7 cellular contexts compared by ENCODE assay signal in the genomic region with DNA sequence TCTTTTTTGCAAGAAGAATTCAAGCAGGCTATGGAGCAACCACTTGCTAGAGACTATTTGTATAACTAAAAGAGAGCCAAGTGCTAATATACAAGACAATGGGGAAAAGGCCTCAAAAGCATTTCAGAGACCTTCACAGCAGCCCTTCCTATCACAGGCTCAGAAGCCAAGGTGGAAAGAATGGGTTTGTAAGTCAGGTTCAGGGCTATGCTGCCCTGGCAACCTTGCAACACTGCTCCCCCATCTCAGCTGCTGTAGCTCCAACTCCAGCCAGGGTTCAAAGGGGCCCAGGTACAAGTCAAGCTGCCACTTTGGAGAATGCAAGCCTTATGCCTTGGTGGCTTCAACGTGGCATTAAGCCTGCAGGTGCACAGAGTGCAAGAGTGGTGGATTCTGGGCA.
A peak's percentile ranks its signal among the peaks of the same experiment; 100 is the strongest.
DNase-seq lines count a peak whose midpoint lies in the region; FAIRE-seq and TF ChIP-seq lines count a peak whose summit lies in the region.
"Not testable (repeated sequence)": the region's sequence is repeated elsewhere in the genome, so short reads cannot be mapped to it uniquely, and the experiment has no call there.

No MANE protein-coding gene starts in this region.

- DNase-seq in H7 (peak; percentile 2), NT2/D1 (ENCODE audit: low read depth, low spot score) (peak; percentile 74), endodermal cell (peak; percentile 58), iPS DF 4.7 (ENCODE audit: extremely low read depth, low spot score) (peak; percentile 33), iPS-NIHi11 (ENCODE audit: low spot score) (peak; percentile 6)
- DNase-seq in HTR-8/SVneo (ENCODE audit: insufficient read length, low spot score); neuronal stem cell (ENCODE audit: low spot score): not testable (repeated sequence)

- H3K9me3 ChIP-seq in NT2/D1 (ENCODE audit: insufficient read depth, low read length); endodermal cell (ENCODE audit: control insufficient read depth, low read length); neuronal stem cell (replicated peaks in 1 of 2; ENCODE audit: control insufficient read depth in 2 of 2, insufficient read depth in 1 of 2, low read depth in 1 of 2, low read length in 2 of 2): not testable (repeated sequence)

- not testable (repeated sequence) for H3K4me2 ChIP-seq in neuronal stem cell (ENCODE audit: insufficient read depth, low read length, poor library complexity, severe bottlenecking)

- not testable (repeated sequence) for H3K9ac ChIP-seq in NT2/D1 (ENCODE audit: insufficient read length, low read depth); endodermal cell (ENCODE audit: extremely low read depth, low read length, poor library complexity, severe bottlenecking); neuronal stem cell (ENCODE audit: low read depth, low read length, poor library complexity)

- H3K4ac ChIP-seq in neuronal stem cell (ENCODE audit: low read length) = not testable (repeated sequence)

- H3K27ac ChIP-seq in endodermal cell (ENCODE audit: low read depth, low read length); neuronal stem cell (replicated peaks; ENCODE audit: low read length): not testable (repeated sequence)

- H3K36me3 ChIP-seq in H7 (replicated peaks; ENCODE audit: control insufficient read depth, insufficient read depth, low read length); NT2/D1 (ENCODE audit: insufficient read depth, insufficient read length, low read length); endodermal cell (ENCODE audit: control insufficient read depth, insufficient read depth, low read length); neuronal stem cell (replicated peaks in 1 of 2; ENCODE audit: control insufficient read depth in 2 of 2, insufficient read depth in 2 of 2, low read length in 2 of 2): not testable (repeated sequence)

- H4K8ac ChIP-seq in neuronal stem cell (ENCODE audit: low read depth, low read length) = not testable (repeated sequence)

- H3K4me1 ChIP-seq in NT2/D1 (ENCODE audit: insufficient read depth, insufficient read length); endodermal cell (ENCODE audit: control insufficient read depth, insufficient read depth, low read length); neuronal stem cell (ENCODE audit: control insufficient read depth in 2 of 2, insufficient read depth in 1 of 2, low read depth in 1 of 2, low read length in 2 of 2): not testable (repeated sequence)

- 25% methylated on average over 1 of the region's 1 CpG; no CpG with 5 or more reads in 1 of the 2 experiments for WGBS in endodermal cell (ENCODE audit: insufficient coverage in 1 of 2, insufficient read length in 1 of 2), 2 experiments
- no CpG with 5 or more reads among the region's 1 CpG for WGBS in neuronal stem cell (ENCODE audit: extremely low coverage in 2 of 2, insufficient read length in 2 of 2, insufficient replicate concordance in 1 of 2), 2 donors

- H3K27me3 Mint-ChIP-seq in endodermal cell (ENCODE audit: insufficient read depth) = not testable (repeated sequence)

- not testable (repeated sequence) for H3K36me3 Mint-ChIP-seq in endodermal cell (ENCODE audit: low read depth)

- not testable (repeated sequence) for H3K27me3 ChIP-seq in H7 (ENCODE audit: control insufficient read depth, insufficient read depth, low read length); NT2/D1 (ENCODE audit: insufficient read depth, insufficient read length); endodermal cell (ENCODE audit: control insufficient read depth, insufficient read depth, low read length, poor library complexity, severe bottlenecking); neuronal stem cell (ENCODE audit: control insufficient read depth in 3 of 3, insufficient read depth in 3 of 3, low read depth in 1 of 3, low read length in 3 of 3)

- H3K4me3 ChIP-seq in H7 (ENCODE audit: insufficient read depth, low read depth, low read length); NT2/D1 (ENCODE audit: insufficient read length, low read depth); endodermal cell (ENCODE audit: low read length); neuronal stem cell (ENCODE audit: low read length in 2 of 2): not testable (repeated sequence)

- H2BK120ac ChIP-seq in neuronal stem cell (ENCODE audit: low read depth, low read length) = not testable (repeated sequence)

- not testable (repeated sequence) for H3K23ac ChIP-seq in neuronal stem cell (ENCODE audit: low read depth, low read length, poor library complexity)

- H4K91ac ChIP-seq in neuronal stem cell (ENCODE audit: low read depth, low read length, poor library complexity) = not testable (repeated sequence)

- H2BK5ac ChIP-seq in neuronal stem cell (ENCODE audit: low read length) = not testable (repeated sequence)

- H3K79me1 ChIP-seq in neuronal stem cell (ENCODE audit: low read depth, low read length) = not testable (repeated sequence)

- H2AFZ ChIP-seq in neuronal stem cell (ENCODE audit: low read length) = not testable (repeated sequence)

- H3K4me1 Mint-ChIP-seq in endodermal cell = not testable (repeated sequence)

- not testable (repeated sequence) for TF ChIP-seq CTCF in endodermal cell (conservative IDR thresholded peaks at IDR 0.05)

- not testable (repeated sequence) for H3K14ac ChIP-seq in neuronal stem cell (ENCODE audit: low read length)

- not testable (repeated sequence) for H2BK15ac ChIP-seq in neuronal stem cell (ENCODE audit: low read length)

- H2BK12ac ChIP-seq in neuronal stem cell (ENCODE audit: low read length) = peak overlapping the region; percentile 41

- H3K9me3 Mint-ChIP-seq in endodermal cell = peaks cover 19% of the 10 kb centered on the region

- peak; percentile 36 for FAIRE-seq in HTR-8/SVneo (lab: Jason Lieb, UNC)

- not testable (repeated sequence) for H2AK5ac ChIP-seq in neuronal stem cell (ENCODE audit: low read depth, low read length)

- not testable (repeated sequence) for H3K27ac Mint-ChIP-seq in endodermal cell

- not testable (repeated sequence) for H3K4me3 Mint-ChIP-seq in endodermal cell

- not testable (repeated sequence) for H3K18ac ChIP-seq in neuronal stem cell (ENCODE audit: low read length)
